In genomic region chr6:17831135-17831534, GRCh38 we compare ENCODE assay signal across 16 cellular contexts.
DNase-seq lines count a peak whose midpoint lies in the region; ATAC-seq and TF ChIP-seq lines count a peak whose summit lies in the region.
"Had no signal": no experiment of that assay in that cellular context is flagged by ENCODE, and none has a peak within 500 bp of the region (broad histone marks: within the 10 kb centered on the region; RNA-seq: fewer than 3 reads in every experiment).

No MANE protein-coding gene starts in this region.

- no peak overlapping the region for H2BK15ac ChIP-seq in mesenchymal stem cell (ENCODE audit: low read depth, poor library complexity, severe bottlenecking)

- H2AFZ ChIP-seq in mesenchymal stem cell (ENCODE audit: low read depth, low read length) = no peak overlapping the region

- peaks cover 78% of the 10 kb centered on the region for H3K36me3 Mint-ChIP-seq in endothelial cell (ENCODE audit: low read depth, unreplicated experiment)
- H3K36me3 Mint-ChIP-seq: activated CD4-positive, alpha-beta memory T cell treated with anti-CD3 and anti-CD28 coated beads for 36 hours; activated naive CD4-positive, alpha-beta T cell treated with anti-CD3 and anti-CD28 coated beads, Interleukin-2, amount 10 ng/mL, durations not matched to agents 7 days and 5 days; CD4-positive, CD25-positive, alpha-beta regulatory T cell; naive thymus-derived CD4-positive, alpha-beta T cell had no signal

- no peak overlapping the region for H2BK120ac ChIP-seq in mesenchymal stem cell (ENCODE audit: low read depth, low read length)

- no peak overlapping the region for H3K14ac ChIP-seq in mesenchymal stem cell (ENCODE audit: low read length in 2 of 2)

- H3K36me3 ChIP-seq in mesenchymal stem cell (ENCODE audit: control insufficient read depth in 1 of 2, insufficient read depth in 2 of 2, low read depth in 1 of 2, low read length in 2 of 2) = peaks cover 5 to 69% of the 10 kb centered on the region in 2 experiments

- H3K27me3 Mint-ChIP-seq in endothelial cell (ENCODE audit: unreplicated experiment) = peaks cover 4% of the 10 kb centered on the region

- no peak overlapping the region for H3K27ac ChIP-seq in mesenchymal stem cell (ENCODE audit: low read length, poor library complexity, severe bottlenecking)

- H3K27me3 ChIP-seq in mesenchymal stem cell (ENCODE audit: control insufficient read depth in 1 of 2, insufficient read depth in 1 of 2, low read length in 2 of 2) = no peaks in the 10 kb centered on the region

- H2AK5ac ChIP-seq in mesenchymal stem cell (ENCODE audit: low read length, severe bottlenecking) = no peak overlapping the region

- no peak overlapping the region for H3K18ac ChIP-seq in mesenchymal stem cell (ENCODE audit: low read depth in 1 of 2, low read length in 2 of 2)

- H2BK5ac ChIP-seq in mesenchymal stem cell (ENCODE audit: low read depth, low read length, poor library complexity, severe bottlenecking) = no peak overlapping the region

- H3K27ac Mint-ChIP-seq in endothelial cell (ENCODE audit: unreplicated experiment) = peak overlapping the region; percentile 100
- H3K27ac Mint-ChIP-seq: activated CD4-positive, alpha-beta memory T cell treated with anti-CD3 and anti-CD28 coated beads for 36 hours; activated naive CD4-positive, alpha-beta T cell treated with anti-CD3 and anti-CD28 coated beads, Interleukin-2, amount 10 ng/mL, durations not matched to agents 7 days and 5 days; CD4-positive, CD25-positive, alpha-beta regulatory T cell; naive thymus-derived CD4-positive, alpha-beta T cell; T-helper 1 cell treated with Interleukin-12 subunit alpha and Interleukin-12 subunit beta and Interleukin-4 antibody, amounts not matched to agents 30 μg/mL and 1 μg/mL, for 36 hours had no signal

- DNase-seq in AG10803 (ENCODE audit: low read depth) (peak; percentile 90), LHCN-M2 (ENCODE audit: low read depth) (peak; percentile 68), endothelial cell (ENCODE audit: low spot score) (peak; percentile 30), mesenchymal stem cell (peak; percentile 69), NCI-H2227 (lab: John Stamatoyannopoulos, UW; ENCODE audit: unreplicated experiment) (no peak)
- DNase-seq in stimulated activated CD4-positive, alpha-beta T cell treated with anti-CD3 and anti-CD28 coated beads, Interleukin-4, amount 100 ng/mL, for 24 hours = no peak
- DNase-seq: activated CD4-positive, alpha-beta memory T cell treated with anti-CD3 and anti-CD28 coated beads for 36 hours; activated naive CD4-positive, alpha-beta T cell treated with anti-CD3 and anti-CD28 coated beads, Interleukin-2, amount 10 ng/mL, durations not matched to agents 7 days and 5 days; CD4-positive, CD25-positive, alpha-beta regulatory T cell; KG1; naive thymus-derived CD4-positive, alpha-beta T cell; NCI-H2081 treated with DMSO at 0.1 percent for 48 hours had no signal

- no peak overlapping the region for H4K8ac ChIP-seq in mesenchymal stem cell (ENCODE audit: low read length)

- 73% methylated on average over 4 of the region's 4 CpGs for WGBS in mesenchymal stem cell

- H3K79me1 ChIP-seq in mesenchymal stem cell (replicated peaks; ENCODE audit: low read length, poor library complexity, severe bottlenecking) = peaks cover 2% of the 10 kb centered on the region

- H3K4me1 Mint-ChIP-seq in endothelial cell (ENCODE audit: unreplicated experiment) = peaks cover 51% of the 10 kb centered on the region
- H3K4me1 Mint-ChIP-seq: activated naive CD4-positive, alpha-beta T cell treated with anti-CD3 and anti-CD28 coated beads, Interleukin-2, amount 10 ng/mL, durations not matched to agents 7 days and 5 days; CD4-positive, CD25-positive, alpha-beta regulatory T cell; naive thymus-derived CD4-positive, alpha-beta T cell had no signal

- no peaks in the 10 kb centered on the region for H3K9me3 Mint-ChIP-seq in endothelial cell (ENCODE audit: unreplicated experiment)
- H3K9me3 Mint-ChIP-seq: activated CD4-positive, alpha-beta memory T cell treated with anti-CD3 and anti-CD28 coated beads for 36 hours; activated naive CD4-positive, alpha-beta T cell treated with anti-CD3 and anti-CD28 coated beads, Interleukin-2, amount 10 ng/mL, durations not matched to agents 7 days and 5 days; naive thymus-derived CD4-positive, alpha-beta T cell; T-helper 1 cell treated with Interleukin-12 subunit alpha and Interleukin-12 subunit beta and Interleukin-4 antibody, amounts not matched to agents 30 μg/mL and 1 μg/mL, for 36 hours had no signal

- peak overlapping the region; percentile 62 for H3K9ac ChIP-seq in mesenchymal stem cell (ENCODE audit: low read length)

- no peaks in the 10 kb centered on the region for H3K9me3 ChIP-seq in mesenchymal stem cell (ENCODE audit: control insufficient read depth, low read length)

- H2BK12ac ChIP-seq in mesenchymal stem cell (ENCODE audit: low read length in 2 of 2) = no peak overlapping the region

- ATAC-seq in GM21367 (IDR thresholded peaks at IDR 0.05; ENCODE audit: unreplicated experiment) (no peak), GM19397 (IDR thresholded peaks at IDR 0.05; ENCODE audit: unreplicated experiment) (no peak)
- ATAC-seq: naive thymus-derived CD4-positive, alpha-beta T cell had no signal

- H3K4ac ChIP-seq in mesenchymal stem cell (ENCODE audit: low read depth in 1 of 2, low read length in 2 of 2) = no peak overlapping the region

- no peaks in the 10 kb centered on the region for H3K4me1 ChIP-seq in mesenchymal stem cell (ENCODE audit: control insufficient read depth, insufficient read depth, low read depth, low read length)

- H3K4me3 ChIP-seq in AG10803 (ENCODE audit: low read length) (no peak overlapping the region), mesenchymal stem cell (ENCODE audit: insufficient read depth in 1 of 2, low read depth in 1 of 2, low read length in 2 of 2) (no peak overlapping the region)
- H3K4me3 ChIP-seq: smooth muscle cell had no signal

- TF ChIP-seq CTCF in AG10803 (conservative IDR thresholded peaks at IDR 0.05; ENCODE audit: low read length) (peak; percentile 18; the same call in 1 of the 2 replicates), endothelial cell (IDR thresholded peaks at IDR 0.05; ENCODE audit: unreplicated experiment) (no peak)

- H3K4me2 ChIP-seq in mesenchymal stem cell (ENCODE audit: low read length, poor library complexity, severe bottlenecking) = no peak overlapping the region
- H3K4me2 ChIP-seq: smooth muscle cell had no signal

- H3K4me3 Mint-ChIP-seq in endothelial cell (ENCODE audit: unreplicated experiment) = peak overlapping the region; percentile 80
- H3K4me3 Mint-ChIP-seq: activated CD4-positive, alpha-beta memory T cell treated with anti-CD3 and anti-CD28 coated beads for 36 hours; activated naive CD4-positive, alpha-beta T cell treated with anti-CD3 and anti-CD28 coated beads, Interleukin-2, amount 10 ng/mL, durations not matched to agents 7 days and 5 days; CD4-positive, CD25-positive, alpha-beta regulatory T cell; naive thymus-derived CD4-positive, alpha-beta T cell; T-helper 1 cell treated with Interleukin-12 subunit alpha and Interleukin-12 subunit beta and Interleukin-4 antibody, amounts not matched to agents 30 μg/mL and 1 μg/mL, for 36 hours had no signal

- no peak overlapping the region for H4K91ac ChIP-seq in mesenchymal stem cell (ENCODE audit: low read length)

- H3K23ac ChIP-seq in mesenchymal stem cell (ENCODE audit: low read length in 2 of 2) = no peak overlapping the region

Comparison
In these comparisons a context has a peak if more than half of its experiments do, and no peak if none do; other contexts are left out.
1. DNase-seq: peak in AG10803 (single experiment), LHCN-M2 (single experiment), endothelial cell (single experiment) and mesenchymal stem cell (single experiment); none in stimulated activated CD4-positive, alpha-beta T cell treated with anti-CD3 and anti-CD28 coated beads, Interleukin-4, amount 100 ng/mL, for 24 hours (single experiment) and NCI-H2227 (single experiment).